ENCODE assay signal across 8 cellular contexts in genomic region chr17:81636505-81637288, GRCh38. TPM values are rescaled to one million over a fixed set of nuclear protein-coding genes. Genes with fewer than 3 reads are reported as not detected.
DNase-seq lines count a peak whose midpoint lies in the region; ATAC-seq, FAIRE-seq and TF ChIP-seq lines count a peak whose summit lies in the region.

TSS of gene NPLOC4 (minus strand) at chr17:81637112. CDS start at chr17:81636930, 182 bp downstream.
TSS of gene TSPAN10 (plus strand) at chr17:81637196. CDS start at chr17:81642413, 5,217 bp downstream.

- H3K4me2 ChIP-seq in HCT116 (ENCODE audit: low read length), result peak within 1 kb of the TSS; percentile 80

- H3K9me3 ChIP-seq in HCT116 (ENCODE audit: control insufficient read depth in 1 of 2, insufficient read depth in 1 of 2, low read depth in 1 of 2, low read length in 2 of 2) (no peaks in the 10 kb centered on the region), pancreas (no peaks in the 10 kb centered on the region), tibial artery (no peaks in the 10 kb centered on the region)

- TF ChIP-seq RAD21 in HCT116 (IDR thresholded peaks at IDR 0.05; ENCODE audit: low read depth), result no peak

- H3K9ac ChIP-seq in HCT116 (ENCODE audit: low read length), result peak within 1 kb of the TSS; percentile 97

- H3K9me3 Mint-ChIP-seq in activated naive CD8-positive, alpha-beta T cell treated with anti-CD3 and anti-CD28 coated beads, Interleukin-2, amount 10 ng/mL, durations not matched to agents 7 days and 5 days, result no peaks in the 10 kb centered on the region

- H3K27me3 Mint-ChIP-seq in activated naive CD8-positive, alpha-beta T cell treated with anti-CD3 and anti-CD28 coated beads, Interleukin-2, amount 10 ng/mL, durations not matched to agents 7 days and 5 days, result no peaks in the 10 kb centered on the region

- CTCF ChIA-PET in HCT116 (lab: Charles Lee), result no interaction called here

- no peaks in the 10 kb centered on the region for H3K9me2 ChIP-seq in HCT116 (ENCODE audit: insufficient read depth)

- peaks cover 50% of the 10 kb centered on the region for H3K79me2 ChIP-seq in HCT116 (ENCODE audit: insufficient read depth, low read length)

- no peak for FAIRE-seq in pancreas (lab: Jason Lieb, UNC)

- WGBS in pancreas, 2 donors, result 0 to 1% methylated on average over 57 to 77 of the region's 77 CpGs

- H3K4me3 Mint-ChIP-seq in activated naive CD8-positive, alpha-beta T cell treated with anti-CD3 and anti-CD28 coated beads, Interleukin-2, amount 10 ng/mL, durations not matched to agents 7 days and 5 days, result peak within 1 kb of the TSS; percentile 90

- TF ChIP-seq CTCF in HCT116 (IDR thresholded peaks at IDR 0.05 in 2 of 3, conservative IDR thresholded peaks at IDR 0.05 in 1 of 3; ENCODE audit: borderline replicate concordance in 1 of 3, insufficient read depth in 1 of 3, low read depth in 2 of 3, low read length in 2 of 3) (no peak), NB4 (IDR thresholded peaks at IDR 0.05; ENCODE audit: low read depth, low read length) (no peak), pancreas (IDR thresholded peaks at IDR 0.05) (no peak), tibial artery (IDR thresholded peaks at IDR 0.05) (no peak)

- peaks cover 14% of the 10 kb centered on the region for H3K4me1 Mint-ChIP-seq in activated naive CD8-positive, alpha-beta T cell treated with anti-CD3 and anti-CD28 coated beads, Interleukin-2, amount 10 ng/mL, durations not matched to agents 7 days and 5 days

- H3K36me3 ChIP-seq in HCT116 (ENCODE audit: control insufficient read depth in 1 of 2, insufficient read depth in 2 of 2, low read length in 2 of 2) (peaks cover 2 to 4% of the 10 kb centered on the region in 2 experiments; a peak in 1 of 4 replicates), pancreas (no peaks in the 10 kb centered on the region), tibial artery (peaks cover 0 to 13% (median 0%) of the 10 kb centered on the region in 3 donors)

- H3K27ac ChIP-seq in HCT116 (ENCODE audit: low read depth, low read length) (peak within 1 kb of the TSS; percentile 83), pancreas (peak within 1 kb of the TSS; percentile 60 to 81 (median 78)), tibial artery (peak within 1 kb of the TSS; percentile 86 to 87)

- H3K4me1 ChIP-seq in HCT116 (ENCODE audit: control insufficient read depth in 1 of 2, insufficient read depth in 2 of 2, low read length in 2 of 2) (peaks cover 12 to 38% of the 10 kb centered on the region in 2 experiments), pancreas (peaks cover 0 to 23% (median 7%) of the 10 kb centered on the region in 3 donors), tibial artery (peaks cover 0 to 41% (median 28%) of the 10 kb centered on the region in 4 donors)

- DNase-seq in GF-D8 (lab: John Stamatoyannopoulos, UW) (peak; percentile 20), HCT116 (ENCODE audit: low read depth, low spot score) (peak; percentile 71), NB4 (ENCODE audit: low read depth) (peak; percentile 86), SKM-1 treated with dmso at 0.1 percent for 144 hours (lab: John Stamatoyannopoulos, UW; ENCODE audit: unreplicated experiment) (peak; percentile 84), Right ventricle myocardium superior (peak; percentile 92), pancreas (peak; percentile 69 to 98 (median 90)), tibial artery (peak; percentile 78 to 91)
- peak; percentile 93 for DNase-seq in activated naive CD8-positive, alpha-beta T cell treated with anti-CD3 and anti-CD28 coated beads, Interleukin-2, amount 10 ng/mL, durations not matched to agents 7 days and 5 days

- BruUV-seq in HCT116 (replicated peaks; lab: Mats Ljungman, UMichigan), result no TSS peak

- H3K36me3 Mint-ChIP-seq in activated naive CD8-positive, alpha-beta T cell treated with anti-CD3 and anti-CD28 coated beads, Interleukin-2, amount 10 ng/mL, durations not matched to agents 7 days and 5 days, result peaks cover 3% of the 10 kb centered on the region

- peak; percentile 82 for ATAC-seq in HCT116
- peak; percentile 93 for ATAC-seq in activated naive CD8-positive, alpha-beta T cell treated with anti-CD3 and anti-CD28 coated beads, Interleukin-2, amount 10 ng/mL, durations not matched to agents 7 days and 5 days (ENCODE audit: low read depth)
- ATAC-seq in Right ventricle myocardium superior (ENCODE audit: poor library complexity), result peak; percentile 92
- ATAC-seq in pancreas, result peak; percentile 93 to 95 (median 93)

- TF ChIP-seq POLR2A in HCT116 (IDR thresholded peaks at IDR 0.05; ENCODE audit: borderline replicate concordance, extremely low read depth, insufficient read depth, insufficient read length), result peak; percentile 81
- peak; percentile 73 for TF ChIP-seq POLR2A in NB4 (IDR thresholded peaks at IDR 0.05; ENCODE audit: extremely low read depth, insufficient read length)

- RAD21 ChIA-PET in HCT116 (lab: Charles Lee; ENCODE audit: low non-redundant PET in 1 of 2, low total read pairs in 2 of 2, uncharacterized antibody in 2 of 2, unreplicated experiment in 2 of 2), result no interaction called here

- POLR2A ChIA-PET in HCT116 (lab: Charles Lee), result interaction anchor here (1.1 to 1.2 kb wide), 2 partner anchors 29 to 84 kb away, joined by 3 to 4 read pairs; partner anchors contain the start of gene FAAP100
- POLR2A ChIA-PET in activated naive CD8-positive, alpha-beta T cell treated with anti-CD3 and anti-CD28 coated beads, Interleukin-2, amount 10 ng/mL, durations not matched to agents 7 days and 5 days (lab: Charles Lee), result interaction anchor here (0.6 to 1.7 kb wide), 6 partner anchors 16 to 46 kb away, joined by 3 to 12 read pairs (median 5); partner anchors contain the start of genes ARL16, CCDC137, HGS and OXLD1

- H3K4me3 ChIP-seq in HCT116 (replicated peaks in 1 of 2; ENCODE audit: low read depth in 1 of 2, low read length in 2 of 2) (peak within 1 kb of the TSS; percentile 74 to 94), NB4 (ENCODE audit: low read depth, low read length) (peak within 1 kb of the TSS; percentile 95), pancreas (peak within 1 kb of the TSS; percentile 74 to 95 (median 94)), tibial artery (peak within 1 kb of the TSS; percentile 79 to 89)

- intact Hi-C loops in HCT116 (cut with micrococcal nuclease) (loop anchor here (1.0 kb wide), 1 partner anchor 31 kb away; no protein-coding TSS in a partner anchor), Right ventricle myocardium superior (cut with DNase I) (no loop called here), pancreas (cut with DNase I) (no loop called here), tibial artery (cut with DNase I; ENCODE audit: low total_unique reads) (loop anchor here (2.0 kb wide), 1 partner anchor 30 kb away; the partner anchor contains the start of genes CCDC137 and OXLD1)

- H3K27ac Mint-ChIP-seq in activated naive CD8-positive, alpha-beta T cell treated with anti-CD3 and anti-CD28 coated beads, Interleukin-2, amount 10 ng/mL, durations not matched to agents 7 days and 5 days, result peak within 1 kb of the TSS; percentile 68

- peaks cover 14% of the 10 kb centered on the region; the same call in 1 of the 2 replicates for H4K20me1 ChIP-seq in HCT116 (ENCODE audit: insufficient read depth)

- no peaks in the 10 kb centered on the region for H3K27me3 ChIP-seq in HCT116 (ENCODE audit: insufficient read depth, low read length)
- H3K27me3 ChIP-seq in pancreas, result no peaks in the 10 kb centered on the region
- no peaks in the 10 kb centered on the region for H3K27me3 ChIP-seq in tibial artery

- peak within 1 kb of the TSS; percentile 90 for H2AFZ ChIP-seq in HCT116 (ENCODE audit: low read depth, low read length, poor library complexity, severe bottlenecking)

TF ChIP-seq in HCT116, 20 proteins besides CTCF, POLR2A, EP300 and RAD21 (continues in another document):
- TF ChIP-seq REST (IDR thresholded peaks at IDR 0.05; ENCODE audit: low read depth), result no peak
- no peak for TF ChIP-seq JUND (IDR thresholded peaks at IDR 0.05)
- TF ChIP-seq FOSL1 (IDR thresholded peaks at IDR 0.05; ENCODE audit: low read depth), result no peak
- TF ChIP-seq MAX (IDR thresholded peaks at IDR 0.05), result peak; percentile 78; the same call in 1 of the 2 replicates
- peak; percentile 100 for TF ChIP-seq ZFX (IDR thresholded peaks at IDR 0.05)

RNA-seq across cellular contexts. Expression of gene NPLOC4, which starts in this region (rescaled TPM):
- total RNA-seq in HCT116 (2021; ENCODE audit: unreplicated experiment) (137 TPM), Right ventricle myocardium superior (81.1 TPM), pancreas (10 to 100 TPM; 32.8 to 54.8 (median 36.4) TPM)
- polyA plus RNA-seq in HCT116 (2012), result 71.3 and 75.9 TPM in 2 replicates
- 100 to 1,000 TPM in 1 of 2 experiments, 10 to 100 TPM in 1; 96.9 to 109 TPM for total RNA-seq in activated naive CD8-positive, alpha-beta T cell treated with anti-CD3 and anti-CD28 coated beads, Interleukin-2, amount 10 ng/mL, durations not matched to agents 7 days and 5 days
- polyA plus RNA-seq in pancreas, result 10 to 100 TPM; 32.5 to 34.8 TPM

RNA-seq across cellular contexts. Expression of gene TSPAN10, which starts in this region (rescaled TPM):
- total RNA-seq in HCT116 (2021; ENCODE audit: unreplicated experiment), result 2.3 TPM
- 0.80 and 1.1 TPM in 2 replicates for polyA plus RNA-seq in HCT116 (2012)
- total RNA-seq in activated naive CD8-positive, alpha-beta T cell treated with anti-CD3 and anti-CD28 coated beads, Interleukin-2, amount 10 ng/mL, durations not matched to agents 7 days and 5 days, result under 1 TPM; 0.36 to 0.99 TPM
- 0.24 TPM for total RNA-seq in Right ventricle myocardium superior
- 1 to 10 TPM in 2 of 6 donors, under 1 TPM in 4; 0.24 to 1.5 (median 0.84) TPM for total RNA-seq in pancreas
- polyA plus RNA-seq in pancreas, result 1 to 10 TPM; 2.0 to 2.2 TPM

Comparison
In these comparisons a context has a peak if more than half of its experiments do, and no peak if none do; other contexts are left out.
1. Peak in every context shown above with its lines: DNase-seq, ATAC-seq, H3K4me3 ChIP-seq and H3K27ac ChIP-seq.
2. DNase-seq: peak in every context shown above with its lines; median percentile 93 in activated naive CD8-positive, alpha-beta T cell treated with anti-CD3 and anti-CD28 coated beads, Interleukin-2, amount 10 ng/mL, durations not matched to agents 7 days and 5 days; 92 in Right ventricle myocardium superior; 90 in pancreas; 86 in NB4; 84 in tibial artery; 84 in SKM-1 treated with dmso at 0.1 percent for 144 hours; 71 in HCT116; 20 in GF-D8.
3. intact Hi-C loops: an anchor here in HCT116 (1.0 kb wide) and tibial artery (2.0 kb wide); none called in Right ventricle myocardium superior and pancreas.